In the genomic region with DNA sequence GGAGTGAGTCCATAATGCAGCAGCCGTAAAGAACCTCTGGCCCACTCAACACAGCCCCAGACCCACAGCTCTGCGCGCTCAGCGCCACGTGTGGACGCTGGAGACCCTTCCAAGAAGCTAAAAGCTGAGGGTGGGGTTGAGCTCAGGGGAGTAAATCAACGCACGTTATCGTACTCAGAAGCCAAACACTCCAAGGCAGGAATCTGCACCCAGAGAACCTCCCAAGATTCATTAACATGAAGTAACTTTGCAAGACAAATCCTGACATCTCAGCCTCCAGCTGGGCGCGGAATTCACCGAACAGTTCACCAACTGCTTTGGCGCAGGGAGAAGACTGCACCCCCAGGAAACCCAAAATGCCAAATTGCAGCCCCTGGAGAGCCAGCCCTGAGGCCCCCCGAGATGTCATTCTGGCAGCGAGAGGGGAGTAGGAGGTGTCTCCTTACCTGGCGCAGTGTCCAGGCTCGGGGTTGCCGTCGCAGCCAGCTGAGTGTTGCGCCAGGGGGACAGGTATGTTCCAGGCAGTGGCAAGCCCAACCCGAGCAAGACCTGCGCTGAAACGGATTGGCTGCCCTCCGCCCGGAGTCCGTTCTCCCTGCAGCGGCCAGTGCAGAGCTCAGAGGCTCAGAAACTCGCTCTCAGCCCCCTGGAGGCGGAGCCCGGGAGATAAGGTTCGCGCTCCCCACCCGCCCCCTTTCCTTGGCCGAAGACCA, we compare ENCODE assay signal across 9 cellular contexts. TPM values are rescaled to one million over a fixed set of nuclear protein-coding genes. Genes with fewer than 3 reads are reported as not detected.
DNase-seq lines count a peak whose midpoint lies in the region; ATAC-seq and TF ChIP-seq lines count a peak whose summit lies in the region.
"Had no signal": no experiment of that assay in that cellular context is flagged by ENCODE, and none has a peak within 500 bp of the region (broad histone marks: within the 10 kb centered on the region; RNA-seq: fewer than 3 reads in every experiment).

TSS of gene COL21A1 (minus strand) at position 640 of the 713 bp plus-strand sequence. CDS start 64,962 bp downstream, outside the sequence.

- H3K18ac ChIP-seq in IMR-90 (ENCODE audit: low read depth, low read length), result no peak within 1 kb of the TSS

- H3K27ac ChIP-seq in IMR-90 (ENCODE audit: insufficient read depth, low read length) (no peak within 1 kb of the TSS), testis (peak within 1 kb of the TSS; percentile 21 to 76)

- no peak within 1 kb of the TSS for H3K4me3 Mint-ChIP-seq in immature natural killer cell

- peaks cover 1 to 2% (median 2%) of the 10 kb centered on the region in 3 donors for H3K27me3 Mint-ChIP-seq in immature natural killer cell (ENCODE audit: low read depth in 3 of 3)

- ATAC-seq in IMR-90 (ENCODE audit: low read depth) (peak; percentile 83), HG03378 (IDR thresholded peaks at IDR 0.05; ENCODE audit: unreplicated experiment) (no peak)

- H3K9me1 ChIP-seq in IMR-90 (ENCODE audit: insufficient read depth, low read length), result no peaks in the 10 kb centered on the region

- no peak within 1 kb of the TSS for H4K5ac ChIP-seq in IMR-90 (ENCODE audit: low read depth, low read length)

- no peaks in the 10 kb centered on the region for H3K79me1 ChIP-seq in IMR-90 (ENCODE audit: low read depth in 1 of 2, low read length in 2 of 2)

- CTCF ChIA-PET in IMR-90 (lab: Yijun Ruan, JAX), result no interaction called here

- dilution Hi-C loops in IMR-90 (cut with HindIII; ENCODE audit: low sequenced_read_pairs, unreplicated experiment), result no loop called here

- no peak within 1 kb of the TSS for H2AK5ac ChIP-seq in IMR-90 (ENCODE audit: low read depth, low read length)

- no peak for TF ChIP-seq POLR2A in IMR-90 (IDR thresholded peaks at IDR 0.05; ENCODE audit: low read depth, low read length)
- no peak for TF ChIP-seq POLR2A in testis (IDR thresholded peaks at IDR 0.05)

- H3K27me3 ChIP-seq in IMR-90 (ENCODE audit: control insufficient read depth, insufficient read depth, low read length) (peaks cover 22% of the 10 kb centered on the region), testis (no peaks in the 10 kb centered on the region)

- POLR2A ChIA-PET in IMR-90 (lab: Charles Lee; ENCODE audit: unreplicated experiment), result no interaction called here

- H2BK120ac ChIP-seq in IMR-90 (ENCODE audit: low read depth, low read length), result no peak within 1 kb of the TSS

- no peak for TF ChIP-seq RAD21 in IMR-90 (IDR thresholded peaks at IDR 0.05; ENCODE audit: low read length)

- H4K20me1 ChIP-seq in IMR-90 (ENCODE audit: insufficient read depth, low read length), result no peaks in the 10 kb centered on the region

- H4K8ac ChIP-seq in IMR-90 (ENCODE audit: low read depth in 2 of 2, low read length in 2 of 2), result no peak within 1 kb of the TSS

- intact Hi-C loops in IMR-90 (cut with micrococcal nuclease), result no loop called here
- intact Hi-C loops in testis (cut with DNase I; ENCODE audit: low total_unique reads), result no loop called here

- no peaks in the 10 kb centered on the region for H3K4me1 ChIP-seq in IMR-90 (ENCODE audit: control insufficient read depth, insufficient read depth, low read length)
- H3K4me1 ChIP-seq in testis, result no peaks in the 10 kb centered on the region

- H3K4me1 Mint-ChIP-seq in immature natural killer cell, result no peaks in the 10 kb centered on the region

- H3K36me3 Mint-ChIP-seq in immature natural killer cell, result peaks cover 0 to 3% (median 0%) of the 10 kb centered on the region in 3 donors

- in situ Hi-C loops in IMR-90 (cut with MboI; ENCODE audit: low sequenced_read_pairs), result no loop called here

- H2BK20ac ChIP-seq in IMR-90 (ENCODE audit: low read depth, low read length), result no peak within 1 kb of the TSS

- H2BK15ac ChIP-seq in IMR-90 (ENCODE audit: low read depth, low read length), result no peak within 1 kb of the TSS

- no peak within 1 kb of the TSS; the same call in 1 of the 2 replicates for H3K9ac ChIP-seq in IMR-90 (ENCODE audit: low read depth, low read length)

- H4K91ac ChIP-seq in IMR-90 (ENCODE audit: insufficient read depth, low read depth, low read length), result no peak within 1 kb of the TSS

- no peak within 1 kb of the TSS for H3K27ac Mint-ChIP-seq in immature natural killer cell

- peak within 1 kb of the TSS; percentile 57 for H3K4me2 ChIP-seq in IMR-90 (ENCODE audit: low read depth, low read length)

- H3K9me3 ChIP-seq in IMR-90 (ENCODE audit: control insufficient read depth, insufficient read depth, low read length), result no peaks in the 10 kb centered on the region
- H3K9me3 ChIP-seq in testis, result no peaks in the 10 kb centered on the region

- DNase-seq in IMR-90 (no peak), choroid plexus epithelial cell (ENCODE audit: low read depth) (peak; percentile 46), kidney tubule cell (ENCODE audit: low spot score) (peak; percentile 24), testis (peak; percentile 46), H4 (ENCODE audit: low spot score) (no peak), immature natural killer cell (no peak)
- DNase-seq in activated naive CD4-positive, alpha-beta T cell treated with Interleukin-2 at 50 U/mL for 16 hours, result no peak
- DNase-seq: activated CD4-positive, alpha-beta T cell treated with anti-CD3 and anti-CD28 coated beads, Interleukin-2, amount 50 U/mL, for 4 hours had no signal

- H3K36me3 ChIP-seq in IMR-90 (ENCODE audit: control insufficient read depth, insufficient read depth, low read length) (no peaks in the 10 kb centered on the region), testis (ENCODE audit: low read depth, missing control alignments) (no peaks in the 10 kb centered on the region)

- H3K56ac ChIP-seq in IMR-90 (ENCODE audit: extremely low read depth, insufficient read depth, low read length), result no peak within 1 kb of the TSS

- peaks cover 0 to 9% (median 5%) of the 10 kb centered on the region in 6 donors for H3K9me3 Mint-ChIP-seq in immature natural killer cell

- no TSS peak for BruUV-seq in IMR-90 (replicated peaks; lab: Mats Ljungman, UMichigan)

- H2AFZ ChIP-seq in IMR-90 (replicated peaks; ENCODE audit: low read length, poor library complexity), result peak within 1 kb of the TSS; percentile 79

- H3K14ac ChIP-seq in IMR-90 (replicated peaks; ENCODE audit: low read depth, low read length), result no peak within 1 kb of the TSS

- TF ChIP-seq CTCF in IMR-90 (conservative IDR thresholded peaks at IDR 0.05; ENCODE audit: low read depth, low read length), result peak; percentile 8; the same call in 1 of the 2 replicates
- TF ChIP-seq CTCF in choroid plexus epithelial cell (conservative IDR thresholded peaks at IDR 0.05; ENCODE audit: low read depth, low read length), result peak; percentile 61
- TF ChIP-seq CTCF in testis (IDR thresholded peaks at IDR 0.05), result peak in 1 of 3 experiments; percentile 13

- H3K4ac ChIP-seq in IMR-90 (ENCODE audit: low read depth, low read length), result no peak within 1 kb of the TSS

- WGBS in IMR-90 (ENCODE audit: extremely low coverage in 2 of 2, insufficient read length in 1 of 2), 2 experiments, result 6% methylated on average over 7 of the region's 34 CpGs; no CpG with 5 or more reads in 1 of the 2 experiments
- 2 to 4% methylated on average over 24 to 34 of the region's 34 CpGs for WGBS in testis, 2 donors

- H2AK9ac ChIP-seq in IMR-90 (replicated peaks; ENCODE audit: low read depth, low read length, poor library complexity), result no peak within 1 kb of the TSS

- no peak within 1 kb of the TSS for H2BK5ac ChIP-seq in IMR-90 (ENCODE audit: low read depth, low read length, poor library complexity, severe bottlenecking)

- H3K4me3 ChIP-seq in IMR-90 (ENCODE audit: insufficient read depth, low read depth, low read length), result peak within 1 kb of the TSS; percentile 27; the same call in 1 of the 2 replicates
- peak within 1 kb of the TSS; percentile 69 for H3K4me3 ChIP-seq in choroid plexus epithelial cell (ENCODE audit: low read depth, low read length)
- peak within 1 kb of the TSS; percentile 47 to 64 for H3K4me3 ChIP-seq in testis

- peak within 1 kb of the TSS; percentile 37; the same call in 1 of the 2 replicates for H3K23ac ChIP-seq in IMR-90 (ENCODE audit: low read depth, low read length)

TF ChIP-seq in IMR-90, 13 proteins besides CTCF, POLR2A, EP300 and RAD21:
- TF ChIP-seq ELK1 (IDR thresholded peaks at IDR 0.05; ENCODE audit: borderline replicate concordance, low read depth, low read length) (no peak), MAZ (IDR thresholded peaks at IDR 0.05; ENCODE audit: borderline replicate concordance, low read depth, low read length) (no peak), CHD1 (IDR thresholded peaks at IDR 0.05; ENCODE audit: low read depth, low read length) (no peak), USF2 (IDR thresholded peaks at IDR 0.05; ENCODE audit: low read depth, low read length) (no peak), RFX5 (IDR thresholded peaks at IDR 0.05; ENCODE audit: low read depth, low read length) (no peak), BHLHE40 (IDR thresholded peaks at IDR 0.05; ENCODE audit: low read depth, low read length) (no peak), NFE2L2 (IDR thresholded peaks at IDR 0.05; ENCODE audit: low read depth, low read length) (no peak)

RNA-seq across cellular contexts. Expression of gene COL21A1, which starts in this region (rescaled TPM):
- not detected in 2 replicates for total RNA-seq in IMR-90 (2012; rRNA removed)
- polyA plus RNA-seq in IMR-90 (2012; rRNA removed), result 0.05 TPM in 1 of 2 replicates, not detected in the other
- 0.01 TPM in 1 of 2 replicates, not detected in the other for polyA plus RNA-seq in IMR-90 (2012; cell fraction: cytosol; rRNA removed)
- 0.22 TPM in 1 of 2 replicates, not detected in the other for polyA plus RNA-seq in IMR-90 (2012; cell fraction: nucleus; rRNA removed; ENCODE audit: low replicate concordance)
- 10 to 100 TPM in 1 of 2 donors, 1 to 10 TPM in 1; 6.6 to 10.5 TPM for total RNA-seq in testis
- 7.1 TPM for polyA plus RNA-seq in testis (ENCODE audit: insufficient read depth, low read depth, low replicate concordance)
- 0.25 and 0.41 TPM in 2 replicates for total RNA-seq in H4 (2014; rRNA removed; shearing (Covaris generic))
- polyA plus RNA-seq in immature natural killer cell, result not detected

Comparison
In these comparisons a context has a peak if more than half of its experiments do, and no peak if none do; other contexts are left out.
1. Peak in ATAC-seq, H3K4me3 ChIP-seq and H3K4me2 ChIP-seq in IMR-90; RNA of the gene not detected or under 1 TPM.
2. DNase-seq: peak in choroid plexus epithelial cell (single experiment), kidney tubule cell (single experiment) and testis (single experiment); none in IMR-90 (single experiment), H4 (single experiment), immature natural killer cell (0 of 3) and activated naive CD4-positive, alpha-beta T cell treated with Interleukin-2 at 50 U/mL for 16 hours (single experiment).
3. Peak in every context shown above with its lines, with median percentiles within 50 percentile points of each other: H3K4me3 ChIP-seq.